ENCODE assay signal across 7 cellular contexts in genomic region chr6:63573899-63574553, GRCh38. TPM values are rescaled to one million over a fixed set of nuclear protein-coding genes. Genes with fewer than 3 reads are reported as not detected.
DNase-seq lines count a peak whose midpoint lies in the region; ATAC-seq and TF ChIP-seq lines count a peak whose summit lies in the region.

No MANE protein-coding gene starts in this region.

- no peak overlapping the region; the same call in 1 of the 2 replicates for H2AFZ ChIP-seq in OCI-LY7 (ENCODE audit: low read length)

- DNase-seq in GM10266 (ENCODE audit: extremely low spot score) (no peak), HUDEP-2 (lab: John Stamatoyannopoulos, UW; ENCODE audit: unreplicated experiment in 76 of 76) (peak in 68 of 76 experiments; percentile 1 to 84 (median 54)), OCI-LY7 (ENCODE audit: low spot score) (peak; percentile 64), hepatic stellate cell (ENCODE audit: low spot score) (peak; percentile 37), gastrocnemius medialis (peak in 1 of 2 donors; percentile 44)

- no peak for TF ChIP-seq POLR2A in gastrocnemius medialis (IDR thresholded peaks at IDR 0.05)

- H3K27ac Mint-ChIP-seq in activated naive CD4-positive, alpha-beta T cell treated with anti-CD3 and anti-CD28 coated beads, Interleukin-2, amount 50 U/mL, for 24 hours = peak overlapping the region; percentile 95

- no peaks in the 10 kb centered on the region for H3K9me3 Mint-ChIP-seq in activated naive CD4-positive, alpha-beta T cell treated with anti-CD3 and anti-CD28 coated beads, Interleukin-2, amount 50 U/mL, for 24 hours

- intact Hi-C loops in OCI-LY7 (cut with micrococcal nuclease; ENCODE audit: unreplicated experiment) = loop anchor here (2.0 to 5.0 kb wide), 4 partner anchors 55 to 132 kb away; no protein-coding TSS in a partner anchor
- intact Hi-C loops in gastrocnemius medialis (cut with DNase I; ENCODE audit: low total_unique reads) = loop anchor here (2.0 to 5.0 kb wide), 6 partner anchors 47 to 221 kb away; partner anchors contain the start of gene PHF3

- no peaks in the 10 kb centered on the region for H3K27me3 Mint-ChIP-seq in activated naive CD4-positive, alpha-beta T cell treated with anti-CD3 and anti-CD28 coated beads, Interleukin-2, amount 50 U/mL, for 24 hours

- peak overlapping the region; percentile 97 for H3K4me3 Mint-ChIP-seq in activated naive CD4-positive, alpha-beta T cell treated with anti-CD3 and anti-CD28 coated beads, Interleukin-2, amount 50 U/mL, for 24 hours

- TSS peak; percentile 50 for BruUV-seq in OCI-LY7 (replicated peaks; lab: Mats Ljungman, UMichigan)

- peaks cover 11% of the 10 kb centered on the region for H3K36me3 Mint-ChIP-seq in activated naive CD4-positive, alpha-beta T cell treated with anti-CD3 and anti-CD28 coated beads, Interleukin-2, amount 50 U/mL, for 24 hours

- POLR2A ChIA-PET in OCI-LY7 (lab: Charles Lee) = interaction anchor here (0.7 to 1.7 kb wide), 5 partner anchors 10 to 206 kb away, joined by 3 to 6 read pairs (median 4); no protein-coding TSS in a partner anchor

- CTCF ChIA-PET in OCI-LY7 (lab: Charles Lee; ENCODE audit: unreplicated experiment) = interaction anchor here (1.3 kb wide), 1 partner anchor 188 kb away, joined by 3 read pairs; no protein-coding TSS in a partner anchor

- H3K36me3 ChIP-seq in OCI-LY7 (ENCODE audit: insufficient read depth, low read length) = peaks cover 47% of the 10 kb centered on the region
- H3K36me3 ChIP-seq in gastrocnemius medialis = peaks cover 3 to 29% of the 10 kb centered on the region in 2 donors

- H3K4me1 Mint-ChIP-seq in activated naive CD4-positive, alpha-beta T cell treated with anti-CD3 and anti-CD28 coated beads, Interleukin-2, amount 50 U/mL, for 24 hours = peaks cover 39% of the 10 kb centered on the region

- peak overlapping the region; percentile 84 for H3K4me2 ChIP-seq in OCI-LY7 (ENCODE audit: low read length)

- TF ChIP-seq CTCF in GM10266 (IDR thresholded peaks at IDR 0.05; ENCODE audit: control insufficient read depth, insufficient read depth, low read depth, missing control alignments) (peak; percentile 63), OCI-LY7 (conservative IDR thresholded peaks at IDR 0.05; ENCODE audit: low read length) (peak; percentile 91), gastrocnemius medialis (IDR thresholded peaks at IDR 0.05 in 4 of 5, conservative IDR thresholded peaks at IDR 0.05 in 1 of 5) (peak; percentile 40 to 67 (median 62))

- H3K9me3 ChIP-seq in OCI-LY7 (ENCODE audit: low read length) (peaks cover 6% of the 10 kb centered on the region; the same call in 1 of the 2 replicates), gastrocnemius medialis (no peaks in the 10 kb centered on the region)

- no peaks in the 10 kb centered on the region for H3K9me2 ChIP-seq in OCI-LY7 (ENCODE audit: insufficient read depth, low read length)

- H3K4me3 ChIP-seq in OCI-LY7 (ENCODE audit: low read depth, low read length, poor library complexity, severe bottlenecking) = peak overlapping the region; percentile 85
- H3K4me3 ChIP-seq in gastrocnemius medialis = peak overlapping the region; percentile 87 to 99 (median 96)

- H3K4me1 ChIP-seq in OCI-LY7 (ENCODE audit: insufficient read depth, low read length, poor library complexity, severe bottlenecking) (peaks cover 23% of the 10 kb centered on the region), gastrocnemius medialis (peaks cover 5 to 34% of the 10 kb centered on the region in 2 donors)

- ATAC-seq in gastrocnemius medialis = peak in 1 of 2 donors; percentile 15
- no peak for ATAC-seq in GM21381 (IDR thresholded peaks at IDR 0.05; ENCODE audit: unreplicated experiment)

- H4K20me1 ChIP-seq in OCI-LY7 (ENCODE audit: insufficient read depth, low read length) = peaks cover 33% of the 10 kb centered on the region

- no peaks in the 10 kb centered on the region for H3K27me3 ChIP-seq in gastrocnemius medialis

- H3K79me2 ChIP-seq in OCI-LY7 (ENCODE audit: insufficient read depth, low read depth, low read length) = peaks cover 65% of the 10 kb centered on the region

- in situ Hi-C loops in gastrocnemius medialis (cut with MboI; ENCODE audit: low sequenced_read_pairs in 4 of 4) = loop anchor here in 1 of 4 donors (10.0 kb wide), 1 partner anchor 61 kb away; the partner anchor contains the start of gene PHF3

- H3K27ac ChIP-seq in OCI-LY7 (ENCODE audit: low read depth, low read length, poor library complexity, severe bottlenecking) (peak overlapping the region; percentile 76), gastrocnemius medialis (peak overlapping the region; percentile 99 to 100 (median 100))

RNA-seq across cellular contexts. Expression of gene PTP4A1, which starts 1.7 kb away (rescaled TPM):
- total RNA-seq in OCI-LY7 (2014; rRNA removed; shearing (Covaris generic)) = 20.9 and 21.2 TPM in 2 replicates
- total RNA-seq in OCI-LY7 (2022) (74.7 and 76.0 TPM in 2 replicates), gastrocnemius medialis (100 to 1,000 TPM in 2 of 4 donors, 10 to 100 TPM in 2; 30.6 to 256 (median 90.8) TPM)
